Comparison of ENCODE assay signal across 10 cellular contexts in genomic region chr5:135031146-135031812, GRCh38. TPM values are rescaled to one million over a fixed set of nuclear protein-coding genes. Genes with fewer than 3 reads are reported as not detected.
DNase-seq lines count a peak whose midpoint lies in the region; ATAC-seq and TF ChIP-seq lines count a peak whose summit lies in the region.
"Had no signal": no experiment of that assay in that cellular context is flagged by ENCODE, and none has a peak within 500 bp of the region (broad histone marks: within the 10 kb centered on the region; RNA-seq: fewer than 3 reads in every experiment).

No MANE protein-coding gene starts in this region.

- H3K27me3 ChIP-seq in psoas muscle (ENCODE audit: insufficient read depth in 3 of 3, low read length in 2 of 3), result peaks cover 0 to 39% (median 0%) of the 10 kb centered on the region in 3 donors
- H3K27me3 ChIP-seq: testis had no signal

- intact Hi-C loops in psoas muscle (cut with DNase I), result loop anchor here in 1 of 2 donors (5.0 to 10.0 kb wide), 2 partner anchors 161 to 304 kb away; no protein-coding TSS in a partner anchor

- peak overlapping the region; percentile 32; the same call in 1 of the 2 replicates for H3K4me3 ChIP-seq in GM12865 (ENCODE audit: low read depth, low read length)
- peak overlapping the region; percentile 96 for H3K4me3 ChIP-seq in epithelial cell of esophagus (ENCODE audit: low read length)
- H3K4me3 ChIP-seq in psoas muscle, result peak overlapping the region; percentile 85
- H3K4me3 ChIP-seq: testis had no signal

- WGBS in psoas muscle, 3 donors, result 26 to 37% (median 35%) methylated on average over 44 to 52 of the region's 52 CpGs

- peak overlapping the region; percentile 90 for H3K27ac ChIP-seq in psoas muscle
- H3K27ac ChIP-seq: testis had no signal

- no peaks in the 10 kb centered on the region for H3K9me3 ChIP-seq in psoas muscle
- H3K9me3 ChIP-seq: testis had no signal

- H3K4me1 ChIP-seq in psoas muscle, result peaks cover 19% of the 10 kb centered on the region

- TF ChIP-seq CTCF in GM12865 (IDR thresholded peaks at IDR 0.05; ENCODE audit: insufficient read depth, low read depth, low read length, missing control alignments) (no peak), epithelial cell of esophagus (IDR thresholded peaks at IDR 0.05; ENCODE audit: insufficient read depth, low read depth, low read length, missing control alignments) (no peak), psoas muscle (IDR thresholded peaks at IDR 0.05) (no peak)

- H3K36me3 ChIP-seq in psoas muscle (ENCODE audit: insufficient read depth in 1 of 2, low read depth in 1 of 2), result peaks cover 0 to 23% of the 10 kb centered on the region in 2 donors

- ATAC-seq in psoas muscle (peak in 1 of 4 donors; percentile 7), HG02588 (IDR thresholded peaks at IDR 0.05; ENCODE audit: unreplicated experiment) (no peak), GM19328 (IDR thresholded peaks at IDR 0.05; ENCODE audit: unreplicated experiment) (no peak), HG03108 (IDR thresholded peaks at IDR 0.05; ENCODE audit: unreplicated experiment) (no peak), HG02610 (IDR thresholded peaks at IDR 0.05; ENCODE audit: unreplicated experiment) (no peak)

- DNase-seq in GM12865 (ENCODE audit: low read depth) (peak; percentile 22), RKO (ENCODE audit: low spot score) (peak; percentile 53), epithelial cell of esophagus (ENCODE audit: low read depth) (no peak), psoas muscle (peak in 1 of 2 donors; percentile 63)
- DNase-seq: activated effector memory CD4-positive, alpha-beta T cell treated with anti-CD3 and anti-CD28 coated beads, Interleukin-2, amount 50 U/mL, for 16 hours; testis had no signal

RNA-seq across cellular contexts. Expression of gene PITX1, which starts 2.7 kb away (rescaled TPM):
- 10 to 100 TPM; 35.8 to 84.0 (median 58.9) TPM for total RNA-seq in psoas muscle
- polyA plus RNA-seq in psoas muscle, result 100 to 1,000 TPM in 1 of 3 donors, 10 to 100 TPM in 2; 13.6 to 103 (median 38.7) TPM

Comparison
In these comparisons a context has a peak if more than half of its experiments do, and no peak if none do; other contexts are left out.
1. H3K4me3 ChIP-seq: peak in every context shown above with its lines; median percentile 96 in epithelial cell of esophagus; 85 in psoas muscle; 32 in GM12865.